ENCODE assay signal across 8 cellular contexts in the genomic region with DNA sequence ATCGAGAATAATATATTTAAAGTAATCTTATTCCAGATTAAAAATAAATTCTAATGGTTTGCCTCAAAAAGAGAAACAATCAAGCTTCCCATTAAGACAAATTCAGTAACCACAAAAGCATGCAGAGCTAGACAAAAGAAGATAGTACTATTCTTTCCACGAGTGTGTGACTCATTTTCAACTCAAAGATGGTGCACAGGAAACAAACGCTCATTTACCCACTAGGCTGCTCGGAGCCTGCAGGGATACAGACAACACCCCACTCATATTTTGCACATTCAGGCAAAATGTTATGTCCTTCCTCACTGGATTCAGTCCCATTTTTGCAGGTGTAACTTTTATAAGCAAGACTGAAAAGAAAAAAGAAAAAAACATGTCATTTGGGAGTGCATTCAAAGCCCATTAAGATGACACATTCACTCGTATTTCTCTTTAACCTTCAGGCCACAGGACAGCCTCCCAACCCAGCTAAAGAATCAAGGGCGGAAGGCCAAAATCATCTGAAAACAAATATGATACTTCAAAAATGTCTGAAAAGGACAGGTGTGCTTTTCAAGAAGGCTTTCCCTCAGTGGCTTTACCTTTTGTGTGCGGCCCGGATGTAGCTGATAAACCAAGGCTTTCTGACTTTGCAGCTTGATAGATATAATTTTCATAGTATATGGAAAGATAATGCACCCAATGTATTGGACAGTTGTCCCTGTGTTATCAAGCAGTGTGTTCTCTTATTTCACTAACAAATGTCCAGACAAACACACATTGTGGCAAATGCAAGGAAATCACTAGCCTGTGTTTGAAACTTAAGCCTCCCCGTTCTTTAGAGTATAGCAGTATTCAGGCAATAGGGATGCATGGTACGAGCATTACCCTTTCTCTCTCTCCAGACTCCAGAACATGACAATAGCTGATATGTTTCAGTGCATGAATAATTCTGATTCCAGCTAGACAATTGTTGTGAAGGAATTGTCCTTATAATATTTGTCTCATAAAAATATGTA.
DNase-seq lines count a peak whose midpoint lies in the region; ATAC-seq and TF ChIP-seq lines count a peak whose summit lies in the region.

No MANE protein-coding gene starts in this region.

- no peak for TF ChIP-seq POLR2A in NB4 (IDR thresholded peaks at IDR 0.05; ENCODE audit: extremely low read depth, insufficient read length)
- TF ChIP-seq POLR2A in lower leg skin (IDR thresholded peaks at IDR 0.05): no peak

- H3K4me3 ChIP-seq in NB4 (ENCODE audit: low read depth, low read length) (no peak overlapping the region), lower leg skin (ENCODE audit: low read depth, poor library complexity, severe bottlenecking) (no peak overlapping the region)

- peaks cover 17% of the 10 kb centered on the region for H3K4me1 Mint-ChIP-seq in activated naive CD8-positive, alpha-beta T cell treated with anti-CD3 and anti-CD28 coated beads for 36 hours
- H3K4me1 Mint-ChIP-seq in CD14-positive monocyte: no peaks in the 10 kb centered on the region

- TF ChIP-seq CTCF in NB4 (IDR thresholded peaks at IDR 0.05; ENCODE audit: low read depth, low read length): no peak
- TF ChIP-seq CTCF in lower leg skin (IDR thresholded peaks at IDR 0.05): no peak
- TF ChIP-seq CTCF in CD14-positive monocyte (IDR thresholded peaks at IDR 0.05): no peak

- no peak for ATAC-seq in GM19467 (IDR thresholded peaks at IDR 0.05; ENCODE audit: unreplicated experiment)

- intact Hi-C loops in lower leg skin (cut with DNase I; ENCODE audit: low total_unique reads): no loop called here
- intact Hi-C loops in CD14-positive monocyte (cut with micrococcal nuclease): no loop called here

- in situ Hi-C loops in G401 (cut with HindIII; ENCODE audit: low sequenced_read_pairs): no loop called here

- peak overlapping the region; percentile 40 for H3K27ac Mint-ChIP-seq in activated naive CD8-positive, alpha-beta T cell treated with anti-CD3 and anti-CD28 coated beads for 36 hours
- no peak overlapping the region for H3K27ac Mint-ChIP-seq in CD14-positive monocyte

- 51 to 54% methylated on average over 10 of the region's 10 CpGs for WGBS in lower leg skin, 2 donors

- DNase-seq in DMS153 treated with DMSO at 0.1 percent for 48 hours (lab: John Stamatoyannopoulos, UW; ENCODE audit: unreplicated experiment): peak; percentile 74
- DNase-seq in NB4 (ENCODE audit: low read depth): peak; percentile 55
- DNase-seq in activated naive CD8-positive, alpha-beta T cell treated with anti-CD3 and anti-CD28 coated beads for 36 hours: no peak
- peak; percentile 75 for DNase-seq in medulla oblongata (ENCODE audit: extremely low spot score)
- no peak for DNase-seq in lower leg skin (ENCODE audit: low spot score in 2 of 2)
- DNase-seq in CD14-positive monocyte (ENCODE audit: low spot score): no peak
- no peak for DNase-seq in G401 (ENCODE audit: low spot score)

- peaks cover 4% of the 10 kb centered on the region for H3K36me3 Mint-ChIP-seq in activated naive CD8-positive, alpha-beta T cell treated with anti-CD3 and anti-CD28 coated beads for 36 hours
- no peaks in the 10 kb centered on the region for H3K36me3 Mint-ChIP-seq in CD14-positive monocyte

- H3K9me3 Mint-ChIP-seq in activated naive CD8-positive, alpha-beta T cell treated with anti-CD3 and anti-CD28 coated beads for 36 hours: no peaks in the 10 kb centered on the region
- peaks cover 0 to 4% (median 0%) of the 10 kb centered on the region in 7 donors for H3K9me3 Mint-ChIP-seq in CD14-positive monocyte

- H3K4me3 Mint-ChIP-seq in activated naive CD8-positive, alpha-beta T cell treated with anti-CD3 and anti-CD28 coated beads for 36 hours: no peak overlapping the region
- H3K4me3 Mint-ChIP-seq in CD14-positive monocyte: no peak overlapping the region

- H3K27me3 Mint-ChIP-seq in activated naive CD8-positive, alpha-beta T cell treated with anti-CD3 and anti-CD28 coated beads for 36 hours: peaks cover 8% of the 10 kb centered on the region
- H3K27me3 Mint-ChIP-seq in CD14-positive monocyte (ENCODE audit: low read depth in 3 of 3): peaks cover 0 to 2% (median 0%) of the 10 kb centered on the region in 3 donors

Comparison
In these comparisons a context has a peak if more than half of its experiments do, and no peak if none do; other contexts are left out.
1. DNase-seq: peak in DMS153 treated with DMSO at 0.1 percent for 48 hours (single experiment), NB4 (single experiment) and medulla oblongata (single experiment); none in activated naive CD8-positive, alpha-beta T cell treated with anti-CD3 and anti-CD28 coated beads for 36 hours (single experiment), lower leg skin (0 of 2), CD14-positive monocyte (single experiment) and G401 (single experiment).